ENCODE assay signal across 28 cellular contexts in genomic region chr3:102691507-102691906, GRCh38.
"Had no signal": no experiment of that assay in that cellular context is flagged by ENCODE, and none has a peak within 500 bp of the region (broad histone marks: within the 10 kb centered on the region; RNA-seq: fewer than 3 reads in every experiment).

No MANE protein-coding gene starts in this region.

- H3K36me3 ChIP-seq: stomach, suprapubic skin, thoracic aorta, thyroid gland, tibial artery, tibial nerve, transverse colon, upper lobe of left lung, upper lobe of right lung, uterus, vagina had no signal

- H3K27ac ChIP-seq: stomach, suprapubic skin, testis, thoracic aorta, thyroid gland, tibial artery, tibial nerve, transverse colon, upper lobe of left lung, upper lobe of right lung, uterus, vagina had no signal

- H3K27me3 ChIP-seq: stomach, suprapubic skin, testis, thyroid gland, tibial artery, tibial nerve, transverse colon, upper lobe of left lung, upper lobe of right lung, uterus, vagina had no signal

- H3K4me3 Mint-ChIP-seq: stimulated activated effector memory CD8-positive, alpha-beta T cell treated with anti-CD3 and anti-CD28 coated beads, Interleukin-12 subunit alpha, Interleukin-12 subunit beta, amount 100 ng/mL, for 72 hours; stimulated activated memory B cell treated with anti-CD40 and anti-IgM and Interleukin-4, amounts not matched to agents 10 μg/mL and 1 μg/mL and 100 μg/mL, for 72 hours; stimulated activated naive B cell treated with anti-CD40 and anti-IgM and Interleukin-4, amounts not matched to agents 10 μg/mL and 1 μg/mL and 100 μg/mL, for 72 hours; stimulated activated naive CD8-positive, alpha-beta T cell treated with anti-CD3 and anti-CD28 coated beads, Interleukin-15, amount 100 ng/mL, for 72 hours; stimulated activated naive CD8-positive, alpha-beta T cell treated with anti-CD3 and anti-CD28 coated beads, Interleukin-15, Interleukin-2, amounts not matched to agents 100 ng/mL and 50 ng/mL, for 24 hours; type B pancreatic cell had no signal

- ATAC-seq: stimulated activated effector memory CD8-positive, alpha-beta T cell treated with anti-CD3 and anti-CD28 coated beads, Interleukin-12 subunit alpha, Interleukin-12 subunit beta, amount 100 ng/mL, for 72 hours; stimulated activated memory B cell treated with anti-CD40 and anti-IgM and Interleukin-4, amounts not matched to agents 10 μg/mL and 1 μg/mL and 100 μg/mL, for 72 hours; stimulated activated naive B cell treated with anti-CD40 and anti-IgM and Interleukin-4, amounts not matched to agents 10 μg/mL and 1 μg/mL and 100 μg/mL, for 72 hours; stimulated activated naive CD8-positive, alpha-beta T cell treated with anti-CD3 and anti-CD28 coated beads, Interleukin-15, amount 100 ng/mL, for 72 hours; stimulated activated naive CD8-positive, alpha-beta T cell treated with anti-CD3 and anti-CD28 coated beads, Interleukin-15, Interleukin-2, amounts not matched to agents 100 U/mL and 50 U/mL, for 24 hours; upper lobe of right lung had no signal

- H3K4me1 ChIP-seq: stomach, suprapubic skin, testis, thyroid gland, tibial artery, tibial nerve, transverse colon, upper lobe of left lung, upper lobe of right lung, uterus, vagina had no signal

- H3K27me3 Mint-ChIP-seq: type B pancreatic cell had no signal

- H3K4me3 ChIP-seq: stomach, suprapubic skin, testis, thoracic aorta, thyroid gland, tibial artery, tibial nerve, transverse colon, upper lobe of left lung, upper lobe of right lung, uterus, vagina had no signal

- H3K4me1 Mint-ChIP-seq: stimulated activated effector memory CD8-positive, alpha-beta T cell treated with anti-CD3 and anti-CD28 coated beads, Interleukin-12 subunit alpha, Interleukin-12 subunit beta, amount 100 ng/mL, for 72 hours; stimulated activated memory B cell treated with anti-CD40 and anti-IgM and Interleukin-4, amounts not matched to agents 10 μg/mL and 1 μg/mL and 100 μg/mL, for 72 hours; stimulated activated naive B cell treated with anti-CD40 and anti-IgM and Interleukin-4, amounts not matched to agents 10 μg/mL and 1 μg/mL and 100 μg/mL, for 72 hours; stimulated activated naive CD8-positive, alpha-beta T cell treated with anti-CD3 and anti-CD28 coated beads, Interleukin-15, amount 100 ng/mL, for 72 hours had no signal

- H3K27ac Mint-ChIP-seq: stimulated activated effector memory CD8-positive, alpha-beta T cell treated with anti-CD3 and anti-CD28 coated beads, Interleukin-12 subunit alpha, Interleukin-12 subunit beta, amount 100 ng/mL, for 72 hours; stimulated activated memory B cell treated with anti-CD40 and anti-IgM and Interleukin-4, amounts not matched to agents 10 μg/mL and 1 μg/mL and 100 μg/mL, for 72 hours; stimulated activated naive B cell treated with anti-CD40 and anti-IgM and Interleukin-4, amounts not matched to agents 10 μg/mL and 1 μg/mL and 100 μg/mL, for 72 hours; stimulated activated naive CD8-positive, alpha-beta T cell treated with anti-CD3 and anti-CD28 coated beads, Interleukin-15, Interleukin-2, amounts not matched to agents 100 ng/mL and 50 ng/mL, for 24 hours; type B pancreatic cell had no signal

- H3K36me3 Mint-ChIP-seq: stimulated activated effector memory CD8-positive, alpha-beta T cell treated with anti-CD3 and anti-CD28 coated beads, Interleukin-12 subunit alpha, Interleukin-12 subunit beta, amount 100 ng/mL, for 72 hours; stimulated activated memory B cell treated with anti-CD40 and anti-IgM and Interleukin-4, amounts not matched to agents 10 μg/mL and 1 μg/mL and 100 μg/mL, for 72 hours; stimulated activated naive B cell treated with anti-CD40 and anti-IgM and Interleukin-4, amounts not matched to agents 10 μg/mL and 1 μg/mL and 100 μg/mL, for 72 hours; type B pancreatic cell had no signal

- H3K9me3 Mint-ChIP-seq: stimulated activated effector memory CD8-positive, alpha-beta T cell treated with anti-CD3 and anti-CD28 coated beads, Interleukin-12 subunit alpha, Interleukin-12 subunit beta, amount 100 ng/mL, for 72 hours; stimulated activated memory B cell treated with anti-CD40 and anti-IgM and Interleukin-4, amounts not matched to agents 10 μg/mL and 1 μg/mL and 100 μg/mL, for 72 hours; stimulated activated naive B cell treated with anti-CD40 and anti-IgM and Interleukin-4, amounts not matched to agents 10 μg/mL and 1 μg/mL and 100 μg/mL, for 72 hours; stimulated activated naive CD8-positive, alpha-beta T cell treated with anti-CD3 and anti-CD28 coated beads, Interleukin-15, amount 100 ng/mL, for 72 hours; stimulated activated naive CD8-positive, alpha-beta T cell treated with anti-CD3 and anti-CD28 coated beads, Interleukin-15, Interleukin-2, amounts not matched to agents 100 ng/mL and 50 ng/mL, for 24 hours had no signal

- H3K9me3 ChIP-seq: stomach, suprapubic skin, testis, thoracic aorta, thyroid gland, tibial artery, tibial nerve, transverse colon, upper lobe of left lung, upper lobe of right lung, uterus, vagina had no signal

- DNase-seq: stimulated activated CD4-positive, alpha-beta T cell treated with anti-CD3 and anti-CD28 coated beads, Interleukin-2, amount 100 ng/mL, for 48 hours; stimulated activated CD4-positive, alpha-beta T cell treated with anti-CD3 and anti-CD28 coated beads, Interleukin-4, amount 100 ng/mL, for 1 hour; stimulated activated CD4-positive, alpha-beta T cell treated with anti-CD3 and anti-CD28 coated beads, Interleukin-4, amount 100 ng/mL, for 24 hours; stimulated activated CD4-positive, alpha-beta T cell treated with anti-CD3 and anti-CD28 coated beads, Interleukin-4, amount 100 ng/mL, for 4 hours; stimulated activated CD8-positive, alpha-beta memory T cell treated with anti-CD3 and anti-CD28 coated beads, Interleukin-4, amount 100 ng/mL, for 48 hours; stimulated activated naive B cell treated with anti-CD40 and anti-IgM and Interleukin-4, amounts not matched to agents 10 μg/mL and 1 μg/mL and 100 μg/mL, for 72 hours; stimulated activated naive CD4-positive, alpha-beta T cell; stimulated activated naive CD4-positive, alpha-beta T cell treated with Interleukin-2 at 50 U/mL for 16 hours; stimulated activated naive CD8-positive, alpha-beta T cell treated with anti-CD3 and anti-CD28 coated beads, Interleukin-15, amount 100 ng/mL, for 72 hours; stimulated activated naive CD8-positive, alpha-beta T cell treated with anti-CD3 and anti-CD28 coated beads, Interleukin-15, Interleukin-2, amounts not matched to agents 100 U/mL and 50 U/mL, for 24 hours; stomach; substantia nigra; testis; thyroid gland; tibial artery; transverse colon; trophoblast cell; upper lobe of left lung; upper lobe of right lung; uterus had no signal
